In genomic region chr7:67947651-67948050, GRCh38 we compare ENCODE assay signal across 15 cellular contexts.
"Had no signal": no experiment of that assay in that cellular context is flagged by ENCODE, and none has a peak within 500 bp of the region (broad histone marks: within the 10 kb centered on the region; RNA-seq: fewer than 3 reads in every experiment).

No MANE protein-coding gene starts in this region.

- H3K27ac Mint-ChIP-seq: naive B cell, nephron had no signal

- H3K4me1 Mint-ChIP-seq: naive B cell had no signal

- H3K27me3 Mint-ChIP-seq: naive B cell had no signal

- DNase-seq: dorsolateral prefrontal cortex; effector CD8-positive, alpha-beta T cell; foreskin melanocyte; kidney; mesendoderm; naive B cell; psoas muscle; spleen; stimulated activated CD4-positive, alpha-beta T cell treated with anti-CD3 and anti-CD28 coated beads, Interleukin-2, amount 100 ng/mL, for 24 hours; stimulated activated naive CD4-positive, alpha-beta T cell; stomach; substantia nigra; trophoblast cell had no signal

- H3K36me3 Mint-ChIP-seq: naive B cell had no signal

- H3K4me3 Mint-ChIP-seq: naive B cell, nephron had no signal

- ATAC-seq: psoas muscle, sciatic nerve had no signal
